In the genomic region with DNA sequence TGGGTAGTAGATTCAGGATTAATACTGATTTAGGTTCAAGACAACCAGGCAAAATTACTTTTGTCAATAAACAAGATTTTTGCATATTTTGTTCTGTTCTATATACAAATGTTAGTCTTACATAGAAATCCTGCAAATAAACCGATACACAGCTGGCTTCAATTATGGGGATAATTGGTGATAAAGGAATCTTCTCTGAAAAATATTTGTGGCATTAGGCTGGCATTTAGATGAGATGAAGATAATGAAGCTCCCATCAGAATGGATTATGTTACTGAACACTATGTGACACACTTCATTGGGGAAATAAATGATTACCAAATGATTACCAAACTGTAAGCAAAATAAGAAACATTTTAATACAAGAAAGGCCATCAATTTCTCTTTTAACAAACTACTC, we compare ENCODE assay signal across 20 cellular contexts.
"Had no signal": no experiment of that assay in that cellular context is flagged by ENCODE, and none has a peak within 500 bp of the region (broad histone marks: within the 10 kb centered on the region; RNA-seq: fewer than 3 reads in every experiment).

No MANE protein-coding gene starts in this region.

- H3K9me3 ChIP-seq: body of pancreas, colonic mucosa, esophagus muscularis mucosa, right lobe of liver, suprapubic skin, upper lobe of left lung had no signal

- H3K4me1 ChIP-seq: body of pancreas, colonic mucosa had no signal

- H3K27ac ChIP-seq: body of pancreas, colonic mucosa, esophagus muscularis mucosa, foreskin keratinocyte, right lobe of liver, suprapubic skin, upper lobe of left lung had no signal

- H3K4me3 ChIP-seq: body of pancreas, colonic mucosa, esophagus muscularis mucosa, right lobe of liver, smooth muscle cell, suprapubic skin, upper lobe of left lung had no signal

- ATAC-seq: activated CD8-positive, alpha-beta T cell treated with anti-CD3 and anti-CD28 coated beads for 36 hours; activated naive CD4-positive, alpha-beta T cell treated with anti-CD3 and anti-CD28 coated beads, Interleukin-2, amount 50 U/mL, for 72 hours; activated T-cell treated with anti-CD3 and anti-CD28 coated beads, Interleukin-2, amount 50 U/mL, for 72 hours; body of pancreas; foreskin keratinocyte; natural killer cell treated with Interleukin-12 subunit alpha and Interleukin-12 subunit beta and Interleukin-15 and Interleukin-18, amount 100 ng/mL, for 72 hours; right lobe of liver had no signal

- H3K36me3 ChIP-seq: colonic mucosa, right lobe of liver had no signal

- DNase-seq: activated B cell treated with CpG ODN at 0.5 μM for 24 hours; activated CD4-positive, alpha-beta T cell treated with anti-CD3 and anti-CD28 coated beads for 48 hours; activated CD8-positive, alpha-beta T cell treated with anti-CD3 and anti-CD28 coated beads for 36 hours; activated gamma-delta T cell; activated T-cell treated with anti-CD3 and anti-CD28 coated beads, Interleukin-2, amount 50 U/mL, for 72 hours; amniotic stem cell; body of pancreas; central memory CD4-positive, alpha-beta T cell; colonic mucosa; effector CD4-positive, alpha-beta T cell; foreskin keratinocyte; head of caudate nucleus; right lobe of liver; T-helper 2 cell; upper lobe of left lung had no signal

- H3K27me3 ChIP-seq: body of pancreas, colonic mucosa, esophagus muscularis mucosa, right lobe of liver, suprapubic skin, upper lobe of left lung had no signal
